Comparison of ENCODE assay signal across 12 cellular contexts in genomic region chr16:1538804-1539520, GRCh38. TPM values are rescaled to one million over a fixed set of nuclear protein-coding genes. Genes with fewer than 3 reads are reported as not detected.
DNase-seq lines count a peak whose midpoint lies in the region; ATAC-seq, FAIRE-seq and TF ChIP-seq lines count a peak whose summit lies in the region.
"Had no signal": no experiment of that assay in that cellular context is flagged by ENCODE, and none has a peak within 500 bp of the region (broad histone marks: within the 10 kb centered on the region; RNA-seq: fewer than 3 reads in every experiment).

No MANE protein-coding gene starts in this region.

- H3K4me3 ChIP-seq in Karpas-422 (ENCODE audit: low read length) (no peak overlapping the region), prostate gland (no peak overlapping the region)

- H3K79me2 ChIP-seq in Karpas-422 (ENCODE audit: low read length): no peaks in the 10 kb centered on the region

- H3K27me3 Mint-ChIP-seq in activated CD8-positive, alpha-beta T cell treated with anti-CD3 and anti-CD28 coated beads for 36 hours: no peaks in the 10 kb centered on the region
- H3K27me3 Mint-ChIP-seq in MCF 10A (ENCODE audit: insufficient read depth, unreplicated experiment): no peaks in the 10 kb centered on the region

- TF ChIP-seq POLR2A in prostate gland (IDR thresholded peaks at IDR 0.05) (no peak), GM18505 (IDR thresholded peaks at IDR 0.05; ENCODE audit: borderline replicate concordance, extremely low read depth, insufficient read depth, insufficient read length) (no peak)

- H3K4me3 Mint-ChIP-seq in activated CD8-positive, alpha-beta T cell treated with anti-CD3 and anti-CD28 coated beads for 36 hours: peak overlapping the region; percentile 99
- no peak overlapping the region for H3K4me3 Mint-ChIP-seq in MCF 10A (ENCODE audit: unreplicated experiment)

- H3K4me2 ChIP-seq in Karpas-422 (ENCODE audit: low read depth, low read length, poor library complexity, severe bottlenecking): no peak overlapping the region

- H3K36me3 ChIP-seq in Karpas-422 (ENCODE audit: insufficient read depth, low read length) (no peaks in the 10 kb centered on the region), prostate gland (peaks cover 0 to 6% of the 10 kb centered on the region in 2 donors)

- H3K9ac ChIP-seq in Karpas-422 (ENCODE audit: low read length): no peak overlapping the region

- CTCF ChIA-PET in activated CD8-positive, alpha-beta T cell treated with anti-CD3 and anti-CD28 coated beads for 36 hours (lab: Charles Lee): interaction anchor here (0.9 to 1.4 kb wide), 2 partner anchors 9 to 112 kb away, joined by 3 to 7 read pairs; no protein-coding TSS in a partner anchor
- CTCF ChIA-PET in MCF 10A (lab: Yijun Ruan, JAX): interaction anchor here (0.5 kb wide), 1 partner anchor 209 kb away, joined by 3 read pairs; no protein-coding TSS in a partner anchor

- H3K4me1 ChIP-seq in Karpas-422 (ENCODE audit: low read length) (no peaks in the 10 kb centered on the region), prostate gland (replicated peaks) (no peaks in the 10 kb centered on the region)

- H3K27ac ChIP-seq in Karpas-422 (ENCODE audit: low read length) (no peak overlapping the region), prostate gland (no peak overlapping the region)
- H3K27ac ChIP-seq: VCaP had no signal

- H4K20me1 ChIP-seq in Karpas-422 (ENCODE audit: insufficient read depth, low read depth, low read length): no peaks in the 10 kb centered on the region

- H3K9me2 ChIP-seq in Karpas-422 (replicated peaks; ENCODE audit: insufficient read depth, low read length): no peaks in the 10 kb centered on the region

- WGBS in prostate gland: 79% methylated on average over 22 of the region's 22 CpGs

- peaks cover 57% of the 10 kb centered on the region for H3K36me3 Mint-ChIP-seq in activated CD8-positive, alpha-beta T cell treated with anti-CD3 and anti-CD28 coated beads for 36 hours (ENCODE audit: low read depth)
- peaks cover 4% of the 10 kb centered on the region for H3K36me3 Mint-ChIP-seq in MCF 10A (ENCODE audit: insufficient read depth, unreplicated experiment)

- H3K27me3 ChIP-seq in Karpas-422 (ENCODE audit: low read length) (no peaks in the 10 kb centered on the region), prostate gland (replicated peaks; ENCODE audit: insufficient read depth) (no peaks in the 10 kb centered on the region)

- H3K9me3 ChIP-seq in Karpas-422 (ENCODE audit: low read length): no peaks in the 10 kb centered on the region
- no peaks in the 10 kb centered on the region for H3K9me3 ChIP-seq in prostate gland

- BruUV-seq in MCF 10A (replicated peaks; lab: Mats Ljungman, UMichigan): no TSS peak

- no peak for FAIRE-seq in D721Med (lab: Jason Lieb, UNC)
- FAIRE-seq: G401.6 had no signal

- intact Hi-C loops in activated CD8-positive, alpha-beta T cell treated with anti-CD3 and anti-CD28 coated beads for 36 hours (cut with micrococcal nuclease): no loop called here
- intact Hi-C loops in MCF 10A (cut with micrococcal nuclease) (no loop called here), prostate gland (cut with DNase I) (no loop called here)

- peaks cover 56% of the 10 kb centered on the region for H3K4me1 Mint-ChIP-seq in activated CD8-positive, alpha-beta T cell treated with anti-CD3 and anti-CD28 coated beads for 36 hours (ENCODE audit: low read depth)
- H3K4me1 Mint-ChIP-seq in MCF 10A (ENCODE audit: insufficient read depth, unreplicated experiment): peaks cover 8% of the 10 kb centered on the region

- POLR2A ChIA-PET in activated CD8-positive, alpha-beta T cell treated with anti-CD3 and anti-CD28 coated beads for 36 hours (lab: Charles Lee): interaction anchor here (0.8 to 1.8 kb wide), 5 partner anchors 11 to 616 kb away, joined by 3 to 8 read pairs (median 5); partner anchors contain the start of gene UQCC4
- POLR2A ChIA-PET in MCF 10A (lab: Yijun Ruan, JAX): interaction anchor here (0.6 kb wide), 1 partner anchor 79 kb away, joined by 4 read pairs; no protein-coding TSS in a partner anchor

- H2AFZ ChIP-seq in Karpas-422 (ENCODE audit: low read length): no peak overlapping the region

- H3K9me3 Mint-ChIP-seq in activated CD8-positive, alpha-beta T cell treated with anti-CD3 and anti-CD28 coated beads for 36 hours: no peaks in the 10 kb centered on the region
- no peaks in the 10 kb centered on the region for H3K9me3 Mint-ChIP-seq in MCF 10A (ENCODE audit: unreplicated experiment)

- ATAC-seq in activated CD8-positive, alpha-beta T cell treated with anti-CD3 and anti-CD28 coated beads for 36 hours: peak; percentile 21
- ATAC-seq in GM18505 (IDR thresholded peaks at IDR 0.05; ENCODE audit: unreplicated experiment): no peak

- peak; percentile 72 for DNase-seq in D721Med (ENCODE audit: insufficient read length, low spot score)
- DNase-seq in Karpas-422: peak; percentile 81
- DNase-seq in activated CD8-positive, alpha-beta T cell treated with anti-CD3 and anti-CD28 coated beads for 36 hours: peak; percentile 70
- DNase-seq in iPS-NIHi7 (ENCODE audit: extremely low spot score): peak; percentile 72
- DNase-seq in MCF 10A (ENCODE audit: unreplicated experiment): no peak
- DNase-seq in prostate gland (ENCODE audit: low spot score): no peak
- no peak for DNase-seq in occipital lobe (lab: John Stamatoyannopoulos, UW)
- DNase-seq: kidney glomerular epithelial cell, NCI-H187 had no signal

- peak overlapping the region; percentile 91 for H3K27ac Mint-ChIP-seq in activated CD8-positive, alpha-beta T cell treated with anti-CD3 and anti-CD28 coated beads for 36 hours
- no peak overlapping the region for H3K27ac Mint-ChIP-seq in MCF 10A (ENCODE audit: low read depth, unreplicated experiment)

- TF ChIP-seq CTCF in D721Med (IDR thresholded peaks at IDR 0.05; ENCODE audit: insufficient read depth, missing control alignments) (peak; percentile 46), MCF 10A (IDR thresholded peaks at IDR 0.05; ENCODE audit: unreplicated experiment) (no peak), prostate gland (IDR thresholded peaks at IDR 0.05) (no peak)
- TF ChIP-seq CTCF in activated CD8-positive, alpha-beta T cell treated with anti-CD3 and anti-CD28 coated beads for 36 hours (IDR thresholded peaks at IDR 0.05): peak; percentile 14

RNA-seq across cellular contexts. Expression of gene TMEM204, which starts 5.5 kb away (rescaled TPM):
- total RNA-seq in Karpas-422 (2014; rRNA removed; shearing (Covaris generic); ENCODE audit: low replicate concordance): not detected in 2 replicates
- total RNA-seq in activated CD8-positive, alpha-beta T cell treated with anti-CD3 and anti-CD28 coated beads for 36 hours: 10 to 100 TPM; 12.9 to 14.3 TPM
- total RNA-seq in MCF 10A (2022): not detected in 2 replicates
- total RNA-seq in prostate gland: 10 to 100 TPM; 20.7 to 33.9 TPM
- total RNA-seq in occipital lobe: 2.5 TPM

RNA-seq across cellular contexts. Expression of gene TELO2, which starts 45.8 kb away (rescaled TPM):
- total RNA-seq in Karpas-422 (2014; rRNA removed; shearing (Covaris generic); ENCODE audit: low replicate concordance): 8.7 and 22.0 TPM in 2 replicates
- 10 to 100 TPM; 59.1 to 62.1 TPM for total RNA-seq in activated CD8-positive, alpha-beta T cell treated with anti-CD3 and anti-CD28 coated beads for 36 hours
- total RNA-seq in MCF 10A (2022) (27.7 and 31.3 TPM in 2 replicates), prostate gland (10 to 100 TPM; 35.1 to 53.5 TPM), occipital lobe (11.7 TPM)

RNA-seq across cellular contexts. Expression of gene PTX4, which starts 50.2 kb away (rescaled TPM):
- total RNA-seq in Karpas-422 (2014; rRNA removed; shearing (Covaris generic); ENCODE audit: low replicate concordance): not detected in 2 replicates
- not detected for total RNA-seq in activated CD8-positive, alpha-beta T cell treated with anti-CD3 and anti-CD28 coated beads for 36 hours
- total RNA-seq in MCF 10A (2022): not detected in 2 replicates
- 1 to 10 TPM in 1 of 2 donors, not detected in 1; 2.2 TPM for total RNA-seq in prostate gland
- total RNA-seq in occipital lobe: not detected

Comparison
In these comparisons a context has a peak if more than half of its experiments do, and no peak if none do; other contexts are left out.
1. DNase-seq: peak in D721Med (single experiment), Karpas-422 (single experiment), activated CD8-positive, alpha-beta T cell treated with anti-CD3 and anti-CD28 coated beads for 36 hours (single experiment) and iPS-NIHi7 (single experiment); none in MCF 10A (single experiment), prostate gland (single experiment) and occipital lobe (single experiment).
2. CTCF ChIP-seq: peak in D721Med (single experiment) and activated CD8-positive, alpha-beta T cell treated with anti-CD3 and anti-CD28 coated beads for 36 hours (single experiment); none in MCF 10A (single experiment) and prostate gland (0 of 4).